Comparison of ENCODE assay signal across 9 cellular contexts in the genomic region with DNA sequence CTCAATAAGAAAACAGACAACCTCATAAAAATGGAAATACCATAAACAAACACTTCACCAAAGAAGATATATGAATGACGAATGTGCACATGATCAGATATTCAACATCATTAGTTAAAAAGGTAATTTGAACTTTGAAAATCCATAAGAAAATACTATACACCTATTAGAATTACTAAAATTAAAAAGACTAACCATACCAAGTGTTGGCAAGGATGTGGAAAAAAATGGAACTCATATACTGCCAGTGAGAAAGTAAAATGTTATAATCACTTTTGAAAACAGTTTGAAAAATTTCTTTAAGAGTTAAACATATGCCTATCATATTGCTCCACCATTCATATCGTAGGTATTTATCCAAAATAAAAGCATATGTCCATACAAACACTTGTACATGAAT. TPM values are rescaled to one million over a fixed set of nuclear protein-coding genes. Genes with fewer than 3 reads are reported as not detected.
"Had no signal": no experiment of that assay in that cellular context is flagged by ENCODE, and none has a peak within 500 bp of the region (broad histone marks: within the 10 kb centered on the region; RNA-seq: fewer than 3 reads in every experiment).

No MANE protein-coding gene starts in this region.

- DNase-seq: IMR-90, KBM-7, KG1 had no signal

- H3K27ac ChIP-seq: HL-60, KMS-11 had no signal

- H3K4me2 ChIP-seq: KMS-11 had no signal

- FAIRE-seq: HepG2, HTR-8/SVneo had no signal

- ATAC-seq: HepG2 had no signal

- H3K9ac ChIP-seq: KMS-11 had no signal

RNA-seq across cellular contexts. Expression of gene EBLN1, which starts 37.1 kb away (rescaled TPM):
- total RNA-seq: HepG2, HT-29, IMR-90 had no signal
- polyA plus RNA-seq: HepG2, IgD-negative memory B cell, IMR-90 had no signal
